ENCODE assay signal across 9 cellular contexts in genomic region chr14:53613404-53614253, GRCh38.
DNase-seq lines count a peak whose midpoint lies in the region; ATAC-seq, FAIRE-seq and TF ChIP-seq lines count a peak whose summit lies in the region.
"Had no signal": no experiment of that assay in that cellular context is flagged by ENCODE, and none has a peak within 500 bp of the region (broad histone marks: within the 10 kb centered on the region; RNA-seq: fewer than 3 reads in every experiment).

No MANE protein-coding gene starts in this region.

- CTCF ChIA-PET in activated B cell treated with CpG ODN at 0.5 μM for 24 hours (lab: Charles Lee): interaction anchor here (1.2 to 2.9 kb wide), 3 partner anchors 43 to 715 kb away, joined by 3 to 20 read pairs (median 3); no protein-coding TSS in a partner anchor

- no peak overlapping the region for H2BK5ac ChIP-seq in trophoblast cell (ENCODE audit: low read depth, low read length, poor library complexity)

- intact Hi-C loops in activated B cell treated with CpG ODN at 0.5 μM for 24 hours (cut with micrococcal nuclease): loop anchor here (1.0 to 5.0 kb wide), 11 partner anchors 8 to 1514 kb away; partner anchors contain the start of genes DDHD1, GPR137C, LGALS3 and SAMD4A

- H3K36me3 Mint-ChIP-seq in activated B cell treated with CpG ODN at 0.5 μM for 24 hours (ENCODE audit: low read depth) (no peaks in the 10 kb centered on the region), neural crest cell (ENCODE audit: low read depth) (no peaks in the 10 kb centered on the region)

- no peaks in the 10 kb centered on the region for H3K27me3 Mint-ChIP-seq in activated B cell treated with CpG ODN at 0.5 μM for 24 hours
- no peaks in the 10 kb centered on the region for H3K27me3 Mint-ChIP-seq in neural crest cell (ENCODE audit: low read depth)

- H3K9me3 ChIP-seq in HUES48 (ENCODE audit: control insufficient read depth, insufficient read depth, low read length) (no peaks in the 10 kb centered on the region), trophoblast cell (ENCODE audit: insufficient read depth, low read depth, low read length) (no peaks in the 10 kb centered on the region)

- no peak overlapping the region for H3K23ac ChIP-seq in trophoblast cell (ENCODE audit: low read length)

- TF ChIP-seq CTCF in activated B cell treated with CpG ODN at 0.5 μM for 24 hours (IDR thresholded peaks at IDR 0.05) (no peak), neural crest cell (conservative IDR thresholded peaks at IDR 0.05) (no peak)

- ATAC-seq in GM21619 (IDR thresholded peaks at IDR 0.05; ENCODE audit: unreplicated experiment): peak; percentile 96
- peak; percentile 93 for ATAC-seq in activated B cell treated with CpG ODN at 0.5 μM for 24 hours (ENCODE audit: low read depth)

- no peaks in the 10 kb centered on the region for H3K36me3 ChIP-seq in HUES48 (ENCODE audit: control insufficient read depth, insufficient read depth, low read length)
- no peaks in the 10 kb centered on the region for H3K36me3 ChIP-seq in trophoblast cell (ENCODE audit: control insufficient read depth in 1 of 2, insufficient read depth in 2 of 2, low read length in 2 of 2)

- POLR2A ChIA-PET in activated B cell treated with CpG ODN at 0.5 μM for 24 hours (lab: Charles Lee): interaction anchor here (0.7 to 1.6 kb wide), 11 partner anchors 8 to 461 kb away, joined by 3 to 15 read pairs (median 3); no protein-coding TSS in a partner anchor

- H3K27ac Mint-ChIP-seq in activated B cell treated with CpG ODN at 0.5 μM for 24 hours (peak overlapping the region; percentile 100), neural crest cell (ENCODE audit: unreplicated experiment) (peak overlapping the region; percentile 90)

- peak; percentile 37 for DNase-seq in GM12891 (ENCODE audit: insufficient read length, low spot score)
- peak; percentile 59 for DNase-seq in activated B cell treated with CpG ODN at 0.5 μM for 24 hours
- no peak for DNase-seq in neural crest cell (ENCODE audit: low read depth, low spot score)
- DNase-seq in activated CD8-positive, alpha-beta memory T cell treated with anti-CD3 and anti-CD28 coated beads, Interleukin-2, amount 50 U/mL, for 4 hours: no peak
- DNase-seq in C1 segment of cervical spinal cord (lab: John Stamatoyannopoulos, UW): no peak
- no peak for DNase-seq in trophoblast cell

- no peak overlapping the region for H2BK12ac ChIP-seq in trophoblast cell (ENCODE audit: low read length)

- no peak overlapping the region for H3K9ac ChIP-seq in HUES48 (ENCODE audit: low read depth, low read length)
- no peak overlapping the region for H3K9ac ChIP-seq in trophoblast cell (ENCODE audit: low read length)

- H3K14ac ChIP-seq in trophoblast cell (ENCODE audit: low read length): no peak overlapping the region

- no peaks in the 10 kb centered on the region for H3K79me2 ChIP-seq in trophoblast cell (ENCODE audit: control insufficient read depth, insufficient read depth, low read length, poor library complexity)

- no peak overlapping the region for H4K12ac ChIP-seq in trophoblast cell (ENCODE audit: low read depth, low read length)

- peak overlapping the region; percentile 71 for H3K27ac ChIP-seq in HUES48 (ENCODE audit: low read depth, low read length)
- no peak overlapping the region for H3K27ac ChIP-seq in trophoblast cell (ENCODE audit: low read depth, low read length)

- H4K91ac ChIP-seq in trophoblast cell (ENCODE audit: low read depth, low read length): no peak overlapping the region

- no peaks in the 10 kb centered on the region for H3K79me1 ChIP-seq in trophoblast cell (ENCODE audit: low read length)

- no peak overlapping the region for H2AK5ac ChIP-seq in trophoblast cell (ENCODE audit: low read length)

- no peak overlapping the region for H4K8ac ChIP-seq in trophoblast cell (ENCODE audit: low read depth, low read length)

- no peak overlapping the region for H3K4me3 ChIP-seq in HUES48 (ENCODE audit: low read depth, low read length)
- no peak overlapping the region for H3K4me3 ChIP-seq in trophoblast cell (ENCODE audit: low read depth, low read length)

- H3K4me3 Mint-ChIP-seq in activated B cell treated with CpG ODN at 0.5 μM for 24 hours: peak overlapping the region; percentile 79
- no peak overlapping the region for H3K4me3 Mint-ChIP-seq in neural crest cell

- H3K18ac ChIP-seq in trophoblast cell (ENCODE audit: low read length): no peak overlapping the region

- H3K4me1 ChIP-seq in HUES48 (ENCODE audit: control insufficient read depth, insufficient read depth, low read length) (no peaks in the 10 kb centered on the region), trophoblast cell (ENCODE audit: control insufficient read depth in 1 of 2, insufficient read depth in 2 of 2, low read length in 2 of 2) (no peaks in the 10 kb centered on the region)

- no peak overlapping the region for H2BK120ac ChIP-seq in trophoblast cell (ENCODE audit: insufficient read depth, low read length, poor library complexity)

- no peak overlapping the region for H3K4ac ChIP-seq in trophoblast cell (ENCODE audit: low read depth, low read length)

- H3K9me3 Mint-ChIP-seq in activated B cell treated with CpG ODN at 0.5 μM for 24 hours (no peaks in the 10 kb centered on the region), neural crest cell (peaks cover 6% of the 10 kb centered on the region)

- WGBS in trophoblast cell (ENCODE audit: extremely low coverage, insufficient coverage, insufficient read length): no CpG with 5 or more reads among the region's 12 CpGs

- no peak overlapping the region for H2AFZ ChIP-seq in trophoblast cell (ENCODE audit: insufficient read depth, low read length, poor library complexity)

- peaks cover 53% of the 10 kb centered on the region for H3K4me1 Mint-ChIP-seq in activated B cell treated with CpG ODN at 0.5 μM for 24 hours
- H3K4me1 Mint-ChIP-seq in neural crest cell: peaks cover 8% of the 10 kb centered on the region

- H3K4me2 ChIP-seq in trophoblast cell (ENCODE audit: low read length): no peak overlapping the region

- TF ChIP-seq POLR2A in GM12891 (IDR thresholded peaks at IDR 0.05; ENCODE audit: low read depth, low read length): peak; percentile 62

- peak; percentile 94 for FAIRE-seq in GM12891 (lab: Jason Lieb, UNC)
- FAIRE-seq: keratinocyte had no signal

- H3K27me3 ChIP-seq in HUES48 (ENCODE audit: control insufficient read depth, insufficient read depth, low read length): no peaks in the 10 kb centered on the region
- H3K27me3 ChIP-seq in trophoblast cell (ENCODE audit: insufficient read depth, low read length): no peaks in the 10 kb centered on the region

TF ChIP-seq in GM12891, 5 proteins besides CTCF, POLR2A, EP300 and RAD21:
- no peak; the same call in 1 of the 2 replicates for TF ChIP-seq POU2F2 (IDR thresholded peaks at IDR 0.05; ENCODE audit: low read depth, low read length)
- peak; percentile 63; the same call in 1 of the 2 replicates for TF ChIP-seq POLR2AphosphoS5 (IDR thresholded peaks at IDR 0.05; ENCODE audit: low read depth, low read length)
- TF ChIP-seq PAX5 (IDR thresholded peaks at IDR 0.05; ENCODE audit: insufficient read depth, low read length, severe bottlenecking): peak; percentile 81
- peak; percentile 99 for TF ChIP-seq SPI1 (IDR thresholded peaks at IDR 0.05; ENCODE audit: low read depth, low read length)
- TF ChIP-seq TAF1 (IDR thresholded peaks at IDR 0.05; ENCODE audit: low read depth, low read length): peak; percentile 77

Comparison
In these comparisons a context has a peak if more than half of its experiments do, and no peak if none do; other contexts are left out.
1. DNase-seq: peak in GM12891 (single experiment) and activated B cell treated with CpG ODN at 0.5 μM for 24 hours (single experiment); none in neural crest cell (single experiment), activated CD8-positive, alpha-beta memory T cell treated with anti-CD3 and anti-CD28 coated beads, Interleukin-2, amount 50 U/mL, for 4 hours (single experiment), C1 segment of cervical spinal cord (0 of 14) and trophoblast cell (0 of 2).